In the genomic region with DNA sequence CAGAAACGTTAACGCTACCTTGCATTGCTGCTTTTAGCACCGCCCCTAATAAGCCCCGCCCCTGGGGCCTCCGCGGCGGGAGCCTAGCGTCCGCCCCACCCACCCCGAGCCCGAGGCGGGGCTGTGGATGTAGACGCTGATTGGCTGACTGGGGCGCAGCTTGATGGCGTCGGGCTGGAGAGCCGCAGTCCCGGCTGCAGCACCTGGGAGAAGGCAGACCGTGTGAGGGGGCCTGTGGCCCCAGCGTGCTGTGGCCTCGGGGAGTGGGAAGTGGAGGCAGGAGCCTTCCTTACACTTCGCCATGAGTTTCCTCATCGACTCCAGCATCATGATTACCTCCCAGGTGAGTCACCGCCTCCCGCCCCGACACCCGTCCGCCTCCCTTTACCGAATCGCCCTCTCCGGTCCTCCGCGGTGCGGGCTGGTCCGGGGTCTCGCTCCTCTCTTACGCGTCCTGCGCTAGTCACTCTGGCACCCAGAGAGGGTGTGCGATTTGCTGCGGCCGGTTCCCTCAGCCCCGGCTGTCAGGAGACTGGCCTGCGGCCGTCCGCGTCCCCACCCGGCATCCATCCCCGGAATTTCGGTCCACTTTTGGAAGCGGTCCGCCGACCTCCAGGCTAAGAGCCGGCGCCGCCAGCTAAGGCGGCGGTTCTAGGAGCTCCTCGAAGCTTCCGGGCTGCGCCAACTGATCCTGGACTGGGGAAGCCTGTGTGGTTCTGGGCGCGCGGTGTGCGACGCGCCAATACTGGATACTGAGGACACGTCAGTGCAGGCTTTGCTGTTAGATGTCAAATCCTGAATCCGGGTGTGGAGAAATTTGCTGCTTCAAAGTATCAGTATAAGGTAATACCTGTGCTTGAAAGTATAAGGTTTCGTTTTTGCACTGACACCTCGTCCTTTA, we compare ENCODE assay signal across 8 cellular contexts. TPM values are rescaled to one million over a fixed set of nuclear protein-coding genes. Genes with fewer than 3 reads are reported as not detected.
DNase-seq lines count a peak whose midpoint lies in the region; ATAC-seq, FAIRE-seq and TF ChIP-seq lines count a peak whose summit lies in the region.
"Not testable (repeated sequence)": the region's sequence is repeated elsewhere in the genome, so short reads cannot be mapped to it uniquely, and the experiment has no call there.

A gene (plus strand): TSS at position 156 of the 901 bp plus-strand sequence. CDS start 146 bp downstream, at position 302.

- peak within 1 kb of the TSS; percentile 94 for H3K27ac Mint-ChIP-seq in progenitor cell of endocrine pancreas

- intact Hi-C loops in T-helper 1 cell treated with Interleukin-12 subunit alpha and Interleukin-12 subunit beta and Interleukin-4 antibody, amounts not matched to agents 30 ng/mL and 1 ng/mL, for 36 hours (cut with micrococcal nuclease) = loop anchor here (10.0 kb wide), 1 partner anchor 217 kb away; a partner anchor contains a TSS
- intact Hi-C loops in left ventricle myocardium inferior (cut with micrococcal nuclease) = not testable (repeated sequence)

- not testable (repeated sequence) for H3K27me3 Mint-ChIP-seq in progenitor cell of endocrine pancreas

- FAIRE-seq in GM12892 (lab: Jason Lieb, UNC) = peak; percentile 96

- DNase-seq in GM12892 (ENCODE audit: insufficient read length) (peak; percentile 58), NCI-H146 (lab: John Stamatoyannopoulos, UW) (peak; percentile 92), amniotic stem cell (lab: John Stamatoyannopoulos, UW) (peak; percentile 73), left ventricle myocardium inferior (peak; percentile 96), progenitor cell of endocrine pancreas (ENCODE audit: low spot score, unreplicated experiment) (peak; percentile 90), ureter (ENCODE audit: low spot score) (peak; percentile 95)

- H3K9me3 ChIP-seq in left ventricle myocardium inferior (replicated peaks) = not testable (repeated sequence)

- peak within 1 kb of the TSS; percentile 89 for H3K27ac ChIP-seq in left ventricle myocardium inferior (replicated peaks)

- not testable (repeated sequence) for H3K36me3 ChIP-seq in left ventricle myocardium inferior

- H3K4me1 Mint-ChIP-seq in progenitor cell of endocrine pancreas (ENCODE audit: low read depth) = not testable (repeated sequence)

- H3K36me3 Mint-ChIP-seq in progenitor cell of endocrine pancreas (ENCODE audit: insufficient read depth) = not testable (repeated sequence)

- not testable (repeated sequence) for H3K27me3 ChIP-seq in left ventricle myocardium inferior (ENCODE audit: low read depth)

- H3K4me3 ChIP-seq in left ventricle myocardium inferior = peak within 1 kb of the TSS; percentile 92

- H3K4me3 Mint-ChIP-seq in progenitor cell of endocrine pancreas (ENCODE audit: low read depth) = peak within 1 kb of the TSS; percentile 89

- H3K4me1 ChIP-seq in left ventricle myocardium inferior = peaks cover 13% of the 10 kb centered on the region

- peak; percentile 93 for TF ChIP-seq POLR2A in GM12892 (IDR thresholded peaks at IDR 0.05; ENCODE audit: low read depth, low read length)

- not testable (repeated sequence) for H3K9me3 Mint-ChIP-seq in progenitor cell of endocrine pancreas (ENCODE audit: low read depth)

- ATAC-seq in HG02852 (IDR thresholded peaks at IDR 0.05; ENCODE audit: unreplicated experiment) = peak; percentile 93

- TF ChIP-seq CTCF in left ventricle myocardium inferior (IDR thresholded peaks at IDR 0.05; ENCODE audit: borderline replicate concordance); progenitor cell of endocrine pancreas (IDR thresholded peaks at IDR 0.05; ENCODE audit: unreplicated experiment): not testable (repeated sequence)

RNA-seq across cellular contexts. Expression of the gene that starts here (rescaled TPM):
- polyA plus RNA-seq in GM12892 (2012; ENCODE audit: missing spikeins) = 15.8 TPM
- 35.8 and 38.9 TPM in 2 replicates for total RNA-seq in T-helper 1 cell treated with Interleukin-12 subunit alpha and Interleukin-12 subunit beta and Interleukin-4 antibody, amounts not matched to agents 30 ng/mL and 1 ng/mL, for 36 hours
- total RNA-seq in left ventricle myocardium inferior = 9.7 TPM
- 31.4 and 34.5 TPM in 2 replicates for total RNA-seq in progenitor cell of endocrine pancreas
- total RNA-seq in ureter = 25.4 TPM

Comparison
In these comparisons a context has a peak if more than half of its experiments do, and no peak if none do; other contexts are left out.
1. Peak in every context shown above with its lines: DNase-seq, ATAC-seq, H3K4me3 ChIP-seq and H3K27ac ChIP-seq.